In the genomic region with DNA sequence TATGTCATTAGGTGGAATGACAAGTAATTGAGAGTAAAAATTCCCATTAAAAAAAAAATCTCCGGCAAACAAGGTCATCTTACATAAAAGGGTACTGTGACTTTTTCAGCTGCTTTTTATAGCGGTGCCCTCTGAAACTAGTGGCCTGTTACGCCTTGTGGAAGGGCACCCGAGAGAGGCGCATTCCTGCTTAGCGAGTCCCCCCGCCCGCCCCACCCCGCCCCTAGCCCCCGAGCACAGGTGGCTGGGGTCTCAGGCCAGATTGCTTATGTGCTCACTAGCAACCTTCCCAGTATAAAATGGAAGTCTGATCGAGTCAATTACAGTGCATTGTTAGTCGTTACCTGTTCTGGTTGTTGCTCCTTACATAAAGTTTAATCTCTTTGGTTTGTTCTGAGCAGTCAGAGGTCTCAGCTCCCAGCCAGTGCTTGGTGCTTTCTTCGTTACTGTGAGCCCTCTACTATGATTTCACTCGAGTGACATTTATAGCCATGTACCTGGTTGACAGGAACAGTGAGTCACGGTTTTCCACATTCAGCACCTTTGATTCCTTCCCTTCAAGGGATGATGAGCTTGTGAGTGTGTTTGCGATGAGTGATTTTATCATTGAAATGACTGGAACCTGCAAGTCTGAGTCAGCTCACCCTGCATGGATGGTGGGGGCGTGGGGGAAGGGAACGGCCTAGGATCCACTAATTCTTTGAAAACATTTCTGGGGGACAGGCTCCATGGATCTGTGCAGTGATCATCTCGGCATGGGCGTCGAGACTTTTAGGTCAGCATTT, we compare ENCODE assay signal across 9 cellular contexts. TPM values are rescaled to one million over a fixed set of nuclear protein-coding genes. Genes with fewer than 3 reads are reported as not detected.
A peak's percentile ranks its signal among the peaks of the same experiment; 100 is the strongest.
DNase-seq lines count a peak whose midpoint lies in the region; ATAC-seq, FAIRE-seq and TF ChIP-seq lines count a peak whose summit lies in the region.
"Had no signal": no experiment of that assay in that cellular context is flagged by ENCODE, and none has a peak within 500 bp of the region (broad histone marks: within the 10 kb centered on the region; RNA-seq: fewer than 3 reads in every experiment).

No MANE protein-coding gene starts in this region.

- DNase-seq in EL: peak; percentile 4
- DNase-seq in T-helper 2 cell treated with Interferon-gamma antibody and Interleukin-4, amounts not matched to agents 5 μg/mL and 100 μg/mL, for 36 hours (ENCODE audit: low spot score): peak; percentile 68
- DNase-seq in epithelial cell of esophagus (ENCODE audit: low read depth): peak; percentile 92
- DNase-seq in H54 (ENCODE audit: insufficient read length, low spot score): no peak
- DNase-seq in NCI-H2081 treated with DMSO at 0.1 percent for 48 hours (lab: John Stamatoyannopoulos, UW): no peak
- DNase-seq in NCI-H2029 (lab: John Stamatoyannopoulos, UW): no peak
- DNase-seq: activated CD4-positive, CD25-positive, alpha-beta regulatory T cell treated with anti-CD3 and anti-CD28 coated beads, Interleukin-2, amount 50 U/mL, for 72 hours had no signal

- no peak for FAIRE-seq in H54 (lab: Jason Lieb, UNC)

- H3K9me3 ChIP-seq in skeletal muscle tissue (ENCODE audit: control insufficient read depth in 3 of 3, low read length in 3 of 3): no peaks in the 10 kb centered on the region

- no peak for ATAC-seq in HG03432 (IDR thresholded peaks at IDR 0.05; ENCODE audit: unreplicated experiment)

- H3K27me3 Mint-ChIP-seq in T-helper 2 cell treated with Interferon-gamma antibody and Interleukin-4, amounts not matched to agents 5 μg/mL and 100 μg/mL, for 36 hours (ENCODE audit: low read depth): peaks cover 2% of the 10 kb centered on the region

- H3K4me3 ChIP-seq in epithelial cell of esophagus (ENCODE audit: low read length): no peak overlapping the region
- H3K4me3 ChIP-seq in skeletal muscle tissue (ENCODE audit: low read length in 3 of 3): no peak overlapping the region

- TF ChIP-seq CTCF in epithelial cell of esophagus (IDR thresholded peaks at IDR 0.05; ENCODE audit: insufficient read depth, low read depth, low read length, missing control alignments): no peak

- H3K4me1 Mint-ChIP-seq in T-helper 2 cell treated with Interferon-gamma antibody and Interleukin-4, amounts not matched to agents 5 μg/mL and 100 μg/mL, for 36 hours (ENCODE audit: low read depth): peaks cover 10% of the 10 kb centered on the region

- no peak overlapping the region for H3K4me3 Mint-ChIP-seq in T-helper 2 cell treated with Interferon-gamma antibody and Interleukin-4, amounts not matched to agents 5 μg/mL and 100 μg/mL, for 36 hours

- H3K9me3 Mint-ChIP-seq in T-helper 2 cell treated with Interferon-gamma antibody and Interleukin-4, amounts not matched to agents 5 μg/mL and 100 μg/mL, for 36 hours: no peaks in the 10 kb centered on the region

- H3K4me1 ChIP-seq in skeletal muscle tissue (ENCODE audit: control insufficient read depth in 3 of 3, insufficient read depth in 3 of 3, low read length in 3 of 3): peaks cover 8 to 27% (median 15%) of the 10 kb centered on the region in 3 donors

- no peak for TF ChIP-seq POLR2A in H54 (IDR thresholded peaks at IDR 0.05; ENCODE audit: low read depth, low read length)

- H3K27me3 ChIP-seq in skeletal muscle tissue (ENCODE audit: control insufficient read depth in 3 of 3, insufficient read depth in 3 of 3, low read length in 3 of 3): no peaks in the 10 kb centered on the region

- no peak overlapping the region for H3K27ac ChIP-seq in skeletal muscle tissue (ENCODE audit: low read depth, low read length)

- peak overlapping the region in 2 of 3 donors; percentile 62 to 71 for H3K9ac ChIP-seq in skeletal muscle tissue (ENCODE audit: low read depth in 1 of 3, low read length in 3 of 3)

- no peaks in the 10 kb centered on the region for H3K36me3 ChIP-seq in skeletal muscle tissue (ENCODE audit: control insufficient read depth in 3 of 3, insufficient read depth in 3 of 3, low read length in 3 of 3)

- no peak overlapping the region for H3K27ac Mint-ChIP-seq in T-helper 2 cell treated with Interferon-gamma antibody and Interleukin-4, amounts not matched to agents 5 μg/mL and 100 μg/mL, for 36 hours

- peaks cover 2% of the 10 kb centered on the region for H3K36me3 Mint-ChIP-seq in T-helper 2 cell treated with Interferon-gamma antibody and Interleukin-4, amounts not matched to agents 5 μg/mL and 100 μg/mL, for 36 hours (ENCODE audit: low read depth)

RNA-seq across cellular contexts. Expression of a gene that starts 47.6 kb away (rescaled TPM):
- 6.8 TPM for total RNA-seq in skeletal muscle tissue

Comparison
In these comparisons a context has a peak if more than half of its experiments do, and no peak if none do; other contexts are left out.
1. DNase-seq: peak in EL (single experiment), T-helper 2 cell treated with Interferon-gamma antibody and Interleukin-4, amounts not matched to agents 5 μg/mL and 100 μg/mL, for 36 hours (single experiment) and epithelial cell of esophagus (single experiment); none in H54 (single experiment), NCI-H2081 treated with DMSO at 0.1 percent for 48 hours (single experiment) and NCI-H2029 (single experiment).